In the genomic region with DNA sequence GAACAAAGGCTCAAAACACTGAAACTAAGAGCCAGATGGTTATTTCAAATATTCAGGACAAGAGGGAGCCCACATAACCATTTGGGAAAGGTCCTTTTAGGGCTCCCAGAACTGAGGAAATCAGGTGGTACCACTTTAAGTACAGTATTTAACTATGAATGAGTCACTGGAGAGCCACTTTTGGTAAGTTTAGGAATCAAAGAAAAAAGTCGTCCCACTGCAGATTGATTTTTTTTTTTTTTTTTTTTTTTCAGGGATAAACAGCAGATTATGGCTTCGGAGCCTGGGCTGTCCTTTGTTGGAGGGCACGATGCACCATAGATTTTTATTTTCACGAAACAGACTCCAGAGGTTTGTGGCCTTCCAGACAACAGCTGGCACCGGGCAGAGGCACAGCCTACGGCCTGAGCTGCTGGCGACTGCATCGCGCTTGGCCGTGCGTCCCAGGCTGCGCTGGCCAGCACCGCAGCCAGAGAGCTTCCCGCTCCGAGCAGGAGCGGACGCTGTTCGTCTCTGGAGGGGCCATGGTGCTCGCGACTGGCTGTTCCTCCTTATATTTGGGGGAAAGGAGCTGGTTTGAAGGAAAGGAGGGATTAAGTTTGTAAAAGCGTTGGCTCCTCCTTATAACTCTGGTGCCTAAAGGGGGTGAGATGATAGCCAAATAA, we compare ENCODE assay signal across 7 cellular contexts.
A peak's percentile ranks its signal among the peaks of the same experiment; 100 is the strongest.
DNase-seq lines count a peak whose midpoint lies in the region; FAIRE-seq and TF ChIP-seq lines count a peak whose summit lies in the region.

No MANE protein-coding gene starts in this region.

- H3K4me3 Mint-ChIP-seq in dendritic cell treated with granulocyte-macrophage colony-stimulating factor and Interleukin-4, amounts not matched to agents 40 ng/mL and 50 ng/mL, for 4 days, result peak overlapping the region; percentile 73

- no peaks in the 10 kb centered on the region for H3K4me1 ChIP-seq in uterus

- no peaks in the 10 kb centered on the region for H3K9me3 Mint-ChIP-seq in dendritic cell treated with granulocyte-macrophage colony-stimulating factor and Interleukin-4, amounts not matched to agents 40 ng/mL and 50 ng/mL, for 4 days

- no peak for TF ChIP-seq POLR2A in GM12892 (IDR thresholded peaks at IDR 0.05; ENCODE audit: low read depth, low read length)
- no peak for TF ChIP-seq POLR2A in uterus (IDR thresholded peaks at IDR 0.05)

- H3K4me3 ChIP-seq in uterus, result peak overlapping the region; percentile 23 to 44

- no peak overlapping the region for H3K27ac ChIP-seq in uterus

- no peak for TF ChIP-seq CTCF in uterus (IDR thresholded peaks at IDR 0.05)

- no peaks in the 10 kb centered on the region for H3K36me3 Mint-ChIP-seq in dendritic cell treated with granulocyte-macrophage colony-stimulating factor and Interleukin-4, amounts not matched to agents 40 ng/mL and 50 ng/mL, for 4 days (ENCODE audit: low read depth)

- H3K4me1 Mint-ChIP-seq in dendritic cell treated with granulocyte-macrophage colony-stimulating factor and Interleukin-4, amounts not matched to agents 40 ng/mL and 50 ng/mL, for 4 days (ENCODE audit: low read depth), result peaks cover 21% of the 10 kb centered on the region

- peaks cover 0 to 32% of the 10 kb centered on the region in 2 donors for H3K27me3 ChIP-seq in uterus

- no peaks in the 10 kb centered on the region for H3K36me3 ChIP-seq in uterus

- peak; percentile 5 for DNase-seq in GM12892 (ENCODE audit: insufficient read length)
- DNase-seq in NCI-H446 treated with DMSO at 0.1 percent for 48 hours (lab: John Stamatoyannopoulos, UW), result peak; percentile 52
- peak; percentile 46 to 47 for DNase-seq in lung microvascular endothelial cell (ENCODE audit: low read depth in 2 of 2)
- no peak for DNase-seq in uterus
- no peak for DNase-seq in NCI-H2107 (lab: John Stamatoyannopoulos, UW)
- no peak for DNase-seq in COLO829 (ENCODE audit: low spot score)

- no peaks in the 10 kb centered on the region for H3K9me3 ChIP-seq in uterus

- intact Hi-C loops in dendritic cell treated with granulocyte-macrophage colony-stimulating factor and Interleukin-4, amounts not matched to agents 40 ng/mL and 50 ng/mL, for 4 days (cut with micrococcal nuclease), result no loop called here
- intact Hi-C loops in uterus (cut with DNase I; ENCODE audit: low total_unique reads), result no loop called here

- peaks cover 46% of the 10 kb centered on the region for H3K27me3 Mint-ChIP-seq in dendritic cell treated with granulocyte-macrophage colony-stimulating factor and Interleukin-4, amounts not matched to agents 40 ng/mL and 50 ng/mL, for 4 days

- H3K27ac Mint-ChIP-seq in dendritic cell treated with granulocyte-macrophage colony-stimulating factor and Interleukin-4, amounts not matched to agents 40 ng/mL and 50 ng/mL, for 4 days, result no peak overlapping the region

- FAIRE-seq in GM12892 (lab: Jason Lieb, UNC), result no peak

Comparison
In these comparisons a context has a peak if more than half of its experiments do, and no peak if none do; other contexts are left out.
1. DNase-seq: peak in GM12892 (single experiment), NCI-H446 treated with DMSO at 0.1 percent for 48 hours (single experiment) and lung microvascular endothelial cell (2 of 2); none in uterus (0 of 2), NCI-H2107 (single experiment) and COLO829 (single experiment).